ENCODE assay signal across 9 cellular contexts in the genomic region with DNA sequence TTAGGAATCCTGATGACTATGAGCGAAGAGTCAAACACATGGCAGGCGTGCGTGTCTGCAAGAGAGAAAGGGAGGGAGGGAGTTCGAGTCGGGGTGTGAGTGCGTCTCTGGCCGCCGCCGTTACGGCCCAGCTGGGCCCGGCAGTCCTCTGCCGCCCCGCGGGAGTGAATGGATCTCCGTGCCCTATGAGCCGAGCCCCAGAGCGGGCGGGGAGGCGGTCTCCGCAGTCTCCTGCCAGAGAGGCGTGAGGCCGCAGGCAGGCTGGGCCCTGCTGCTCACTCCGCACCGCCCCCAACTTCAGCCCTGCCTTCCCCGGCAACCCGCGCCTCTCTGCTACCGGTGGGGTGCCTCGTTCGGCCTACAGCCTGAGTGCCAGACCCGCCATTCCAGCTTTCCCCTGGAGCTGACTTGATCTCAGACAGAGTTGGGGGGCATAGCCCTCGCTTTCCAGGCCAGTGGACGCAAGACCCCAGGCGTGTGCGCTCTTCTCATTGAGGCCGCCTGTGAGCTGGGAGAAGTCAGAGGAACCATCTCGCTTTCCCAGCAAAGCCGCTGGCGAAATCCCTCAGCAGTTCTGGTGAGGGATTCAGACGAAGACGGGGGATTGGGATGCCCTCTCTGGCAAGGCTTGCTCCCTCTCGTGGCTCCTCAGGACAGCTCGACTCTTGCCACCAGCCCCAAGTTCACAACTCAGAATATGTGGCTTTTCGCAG. TPM values are rescaled to one million over a fixed set of nuclear protein-coding genes. Genes with fewer than 3 reads are reported as not detected.
DNase-seq lines count a peak whose midpoint lies in the region; ATAC-seq and TF ChIP-seq lines count a peak whose summit lies in the region.
"Had no signal": no experiment of that assay in that cellular context is flagged by ENCODE, and none has a peak within 500 bp of the region (broad histone marks: within the 10 kb centered on the region; RNA-seq: fewer than 3 reads in every experiment).

No MANE protein-coding gene starts in this region.

- intact Hi-C loops in gastrocnemius medialis (cut with DNase I; ENCODE audit: low total_unique reads), result loop anchor here (5.0 kb wide), 2 partner anchors 130 to 190 kb away; partner anchors contain the start of gene RLIM

- H3K36me3 ChIP-seq in gastrocnemius medialis, result no peaks in the 10 kb centered on the region

- peak in 1 of 2 donors; percentile 27 for ATAC-seq in gastrocnemius medialis
- no peak for ATAC-seq in HG03342 (IDR thresholded peaks at IDR 0.05; ENCODE audit: unreplicated experiment)
- no peak for ATAC-seq in GM19452 (IDR thresholded peaks at IDR 0.05; ENCODE audit: unreplicated experiment)

- H3K4me3 ChIP-seq in gastrocnemius medialis, result peak overlapping the region; percentile 55 to 61 (median 58)

- no peak for TF ChIP-seq POLR2A in gastrocnemius medialis (IDR thresholded peaks at IDR 0.05)

- peaks cover 0 to 2% (median 0%) of the 10 kb centered on the region in 3 donors for H3K27me3 ChIP-seq in gastrocnemius medialis

- TF ChIP-seq CTCF in gastrocnemius medialis (IDR thresholded peaks at IDR 0.05 in 4 of 5, conservative IDR thresholded peaks at IDR 0.05 in 1 of 5), result peak in 1 of 5 experiments; percentile 25

- peak; percentile 23 for DNase-seq in DMS114 treated with DMSO at 0.1 percent for 48 hours (lab: John Stamatoyannopoulos, UW; ENCODE audit: unreplicated experiment)
- peak; percentile 24 for DNase-seq in NCI-H1694 treated with DMSO at 0.1 percent for 48 hours (lab: John Stamatoyannopoulos, UW)
- DNase-seq in cerebellar cortex (ENCODE audit: low spot score), result peak; percentile 68
- DNase-seq in inferior parietal cortex (ENCODE audit: extremely low spot score), result peak; percentile 25
- DNase-seq in gastrocnemius medialis, result peak; percentile 5 to 21
- no peak for DNase-seq in activated CD4-positive, alpha-beta T cell treated with anti-CD3 and anti-CD28 coated beads, Interleukin-2, amount 50 U/mL, for 1 hour

- H3K9me3 ChIP-seq in gastrocnemius medialis, result no peaks in the 10 kb centered on the region

- in situ Hi-C loops in gastrocnemius medialis (cut with MboI; ENCODE audit: low sequenced_read_pairs in 4 of 4), result no loop called here

- peak overlapping the region; percentile 23 to 82 (median 63) for H3K27ac ChIP-seq in gastrocnemius medialis
- H3K27ac ChIP-seq: KMS-11 had no signal

- peaks cover 3 to 8% of the 10 kb centered on the region in 2 donors for H3K4me1 ChIP-seq in gastrocnemius medialis

RNA-seq across cellular contexts. Expression of gene SLC16A2, which starts 1.4 kb away (rescaled TPM):
- total RNA-seq in gastrocnemius medialis, result 1 to 10 TPM; 1.3 to 2.4 (median 2.1) TPM
